In the genomic region with DNA sequence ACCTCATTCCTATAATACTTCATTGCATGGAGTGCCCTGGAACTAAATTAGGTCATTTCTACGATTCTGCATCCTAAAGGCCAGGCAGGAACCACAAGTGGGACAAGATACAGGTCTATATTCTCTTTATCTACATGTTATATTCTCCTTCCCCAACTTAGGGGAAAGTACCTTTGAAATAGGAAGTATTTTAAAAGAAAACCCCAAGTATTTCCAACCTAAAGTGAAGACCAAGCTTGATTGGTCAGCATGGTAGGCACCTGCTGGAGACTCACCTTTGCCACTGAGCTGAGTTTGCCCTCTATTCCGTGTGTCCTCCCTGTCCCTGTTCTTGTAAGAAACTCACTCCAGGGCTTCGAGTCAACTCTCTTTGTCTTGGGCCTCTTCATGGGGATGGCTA, we compare ENCODE assay signal across 21 cellular contexts. TPM values are rescaled to one million over a fixed set of nuclear protein-coding genes. Genes with fewer than 3 reads are reported as not detected.
DNase-seq lines count a peak whose midpoint lies in the region; ATAC-seq and TF ChIP-seq lines count a peak whose summit lies in the region.
"Had no signal": no experiment of that assay in that cellular context is flagged by ENCODE, and none has a peak within 500 bp of the region (broad histone marks: within the 10 kb centered on the region; RNA-seq: fewer than 3 reads in every experiment).

No MANE protein-coding gene starts in this region.

- no peak for TF ChIP-seq POLR2A in esophagus squamous epithelium (IDR thresholded peaks at IDR 0.05)

- TF ChIP-seq CTCF in OCI-LY3 (IDR thresholded peaks at IDR 0.05; ENCODE audit: low read depth, low read length) (no peak), esophagus squamous epithelium (IDR thresholded peaks at IDR 0.05) (no peak), neutrophil (IDR thresholded peaks at IDR 0.05) (no peak), thoracic aorta (IDR thresholded peaks at IDR 0.05) (no peak)

- intact Hi-C loops in esophagus squamous epithelium (cut with DNase I) = no loop called here

- H2AFZ ChIP-seq in OCI-LY3 (ENCODE audit: low read depth, low read length) = no peak overlapping the region

- peaks cover 9% of the 10 kb centered on the region for H3K4me1 ChIP-seq in OCI-LY3 (ENCODE audit: low read length)
- peaks cover 0 to 43% (median 24%) of the 10 kb centered on the region in 3 donors for H3K4me1 ChIP-seq in esophagus squamous epithelium
- H3K4me1 ChIP-seq in neutrophil (ENCODE audit: control insufficient read depth in 1 of 2, insufficient read depth in 1 of 2, low read depth in 1 of 2, low read length in 1 of 2) = peaks cover 59 to 70% of the 10 kb centered on the region in 2 experiments
- H3K4me1 ChIP-seq in thoracic aorta (ENCODE audit: control insufficient read depth in 1 of 2, low read depth in 2 of 2) = peaks cover 9 to 44% of the 10 kb centered on the region in 2 donors
- H3K4me1 ChIP-seq: A549 had no signal

- 79 to 90% methylated on average over 3 of the region's 3 CpGs for WGBS in esophagus squamous epithelium, 2 donors

- DNase-seq in esophagus squamous epithelium (lab: John Stamatoyannopoulos, UW) (no peak), thoracic aorta (ENCODE audit: low spot score) (no peak), NCI-H146 treated with DMSO at 0.1 percent for 48 hours (lab: John Stamatoyannopoulos, UW; ENCODE audit: unreplicated experiment) (no peak), medulla oblongata (ENCODE audit: extremely low spot score) (no peak)
- DNase-seq: Caco-2; CD4-positive, alpha-beta memory T cell; DMS 273 treated with DMSO at 0.1 percent for 48 hours; DND-41; Karpas-422; MV-4-11; NCI-H1694 treated with DMSO at 0.1 percent for 48 hours; NCI-H446 treated with DMSO at 0.1 percent for 48 hours; NCI-H526 treated with DMSO at 0.1 percent for 48 hours; PC-3; SHP77 had no signal

- H4K20me1 ChIP-seq in OCI-LY3 (ENCODE audit: insufficient read depth, low read length) = no peaks in the 10 kb centered on the region

- H3K36me3 ChIP-seq in OCI-LY3 (replicated peaks; ENCODE audit: low read depth, low read length) = no peaks in the 10 kb centered on the region
- peaks cover 0 to 22% (median 0%) of the 10 kb centered on the region in 3 donors for H3K36me3 ChIP-seq in esophagus squamous epithelium
- H3K36me3 ChIP-seq in neutrophil = peaks cover 53% of the 10 kb centered on the region
- peaks cover 79% of the 10 kb centered on the region for H3K36me3 ChIP-seq in thoracic aorta

- H3K27ac ChIP-seq in OCI-LY3 (ENCODE audit: low read length) (no peak overlapping the region), esophagus squamous epithelium (peak overlapping the region in 3 of 4 donors; percentile 66 to 91 (median 82)), neutrophil (peak overlapping the region; percentile 92), thoracic aorta (peak overlapping the region; percentile 72 to 73)
- H3K27ac ChIP-seq: A549 had no signal

- no peak overlapping the region for H3K9ac ChIP-seq in OCI-LY3 (ENCODE audit: low read length)

- 0 out of 2 replicates have a peak overlapping the region, but pooled peaks have one; percentile 17 for H3K4me2 ChIP-seq in OCI-LY3 (ENCODE audit: low read length)
- H3K4me2 ChIP-seq: A549 had no signal

- H3K9me3 ChIP-seq in OCI-LY3 (ENCODE audit: insufficient read depth, low read length) (no peaks in the 10 kb centered on the region), esophagus squamous epithelium (no peaks in the 10 kb centered on the region), neutrophil (no peaks in the 10 kb centered on the region), thoracic aorta (no peaks in the 10 kb centered on the region)
- H3K9me3 ChIP-seq: A549, Caco-2 had no signal

- ATAC-seq in thoracic aorta (ENCODE audit: insufficient number of reproducible peaks, low FRiP score, low read depth) (no peak), HG03108 (IDR thresholded peaks at IDR 0.05; ENCODE audit: unreplicated experiment) (no peak), GM19467 (IDR thresholded peaks at IDR 0.05; ENCODE audit: unreplicated experiment) (no peak)
- ATAC-seq: A549, HCT116, PC-3 had no signal

- H3K4me3 ChIP-seq in OCI-LY3 (ENCODE audit: low read length) (no peak overlapping the region), esophagus squamous epithelium (no peak overlapping the region), neutrophil (ENCODE audit: low read depth in 1 of 2, low read length in 1 of 2) (peak overlapping the region in 1 of 2 experiments; percentile 54), thoracic aorta (no peak overlapping the region)
- H3K4me3 ChIP-seq: A549 had no signal

- H3K79me2 ChIP-seq in OCI-LY3 (ENCODE audit: low read length) = no peaks in the 10 kb centered on the region

- H3K27me3 ChIP-seq in OCI-LY3 (ENCODE audit: low read depth, low read length) (peaks cover 43% of the 10 kb centered on the region), esophagus squamous epithelium (no peaks in the 10 kb centered on the region), neutrophil (no peaks in the 10 kb centered on the region), thoracic aorta (replicated peaks; ENCODE audit: insufficient read depth) (no peaks in the 10 kb centered on the region)

RNA-seq across cellular contexts. Expression of a gene that starts 11.2 kb away (rescaled TPM):
- total RNA-seq in esophagus squamous epithelium (10 to 100 TPM in 2 of 4 donors, 1 to 10 TPM in 1, under 1 TPM in 1; 0.42 to 66.8 (median 21.6) TPM), thoracic aorta (100 to 1,000 TPM in 1 of 2 donors, 10 to 100 TPM in 1; 81.5 to 121 TPM)
- total RNA-seq: Caco-2; CD4-positive, alpha-beta memory T cell; PC-3 had no signal

RNA-seq across cellular contexts. Expression of a gene that starts 38.7 kb away (rescaled TPM):
- total RNA-seq in esophagus squamous epithelium (10 to 100 TPM; 51.7 to 88.4 (median 56.9) TPM), thoracic aorta (10 to 100 TPM; 37.3 to 47.2 TPM)
